Comparison of ENCODE assay signal across 8 cellular contexts in genomic region chr6:15491255-15491985, GRCh38.
A peak's percentile ranks its signal among the peaks of the same experiment; 100 is the strongest.
DNase-seq lines count a peak whose midpoint lies in the region; ATAC-seq and TF ChIP-seq lines count a peak whose summit lies in the region.

No MANE protein-coding gene starts in this region.

- H3K4me2 ChIP-seq in OCI-LY3 (ENCODE audit: low read length), result no peak overlapping the region

- H3K4me3 Mint-ChIP-seq in CD14-positive monocyte, result no peak overlapping the region
- H3K4me3 Mint-ChIP-seq in activated T-cell treated with anti-CD3 and anti-CD28 coated beads, Interleukin-2, amount 50 U/mL, for 24 hours, result no peak overlapping the region
- no peak overlapping the region for H3K4me3 Mint-ChIP-seq in natural killer cell
- peak overlapping the region in 1 of 2 donors; percentile 10 for H3K4me3 Mint-ChIP-seq in stimulated activated naive B cell treated with anti-CD40 and anti-IgM and Interleukin-4, amounts not matched to agents 10 μg/mL and 1 μg/mL and 100 μg/mL, for 72 hours

- intact Hi-C loops in CD14-positive monocyte (cut with micrococcal nuclease), result loop anchor here in 1 of 2 donors (5.0 kb wide), 1 partner anchor 131 kb away; no protein-coding TSS in a partner anchor
- intact Hi-C loops in natural killer cell (cut with micrococcal nuclease), result loop anchor here (1.0 kb wide), 2 partner anchors 132 to 1280 kb away; no protein-coding TSS in a partner anchor

- no peaks in the 10 kb centered on the region for H3K9me3 Mint-ChIP-seq in CD14-positive monocyte
- no peaks in the 10 kb centered on the region for H3K9me3 Mint-ChIP-seq in activated T-cell treated with anti-CD3 and anti-CD28 coated beads, Interleukin-2, amount 50 U/mL, for 24 hours
- H3K9me3 Mint-ChIP-seq in natural killer cell, result no peaks in the 10 kb centered on the region
- H3K9me3 Mint-ChIP-seq in stimulated activated naive B cell treated with anti-CD40 and anti-IgM and Interleukin-4, amounts not matched to agents 10 μg/mL and 1 μg/mL and 100 μg/mL, for 72 hours, result no peaks in the 10 kb centered on the region

- TF ChIP-seq CTCF in CD14-positive monocyte (IDR thresholded peaks at IDR 0.05) (peak; percentile 91), OCI-LY3 (IDR thresholded peaks at IDR 0.05; ENCODE audit: low read depth, low read length) (peak; percentile 88), natural killer cell (IDR thresholded peaks at IDR 0.05) (peak; percentile 83)

- H3K27ac Mint-ChIP-seq in CD14-positive monocyte, result peak overlapping the region in 6 of 7 donors; percentile 37 to 87 (median 72)
- H3K27ac Mint-ChIP-seq in activated T-cell treated with anti-CD3 and anti-CD28 coated beads, Interleukin-2, amount 50 U/mL, for 24 hours, result peak overlapping the region; percentile 84
- H3K27ac Mint-ChIP-seq in natural killer cell, result peak overlapping the region; percentile 53 to 75
- H3K27ac Mint-ChIP-seq in stimulated activated naive B cell treated with anti-CD40 and anti-IgM and Interleukin-4, amounts not matched to agents 10 μg/mL and 1 μg/mL and 100 μg/mL, for 72 hours, result peak overlapping the region; percentile 90

- H3K4me1 Mint-ChIP-seq in CD14-positive monocyte (peaks cover 20% of the 10 kb centered on the region), natural killer cell (peaks cover 49 to 59% of the 10 kb centered on the region in 2 donors)
- peaks cover 39% of the 10 kb centered on the region for H3K4me1 Mint-ChIP-seq in activated T-cell treated with anti-CD3 and anti-CD28 coated beads, Interleukin-2, amount 50 U/mL, for 24 hours (ENCODE audit: low read depth)
- H3K4me1 Mint-ChIP-seq in stimulated activated naive B cell treated with anti-CD40 and anti-IgM and Interleukin-4, amounts not matched to agents 10 μg/mL and 1 μg/mL and 100 μg/mL, for 72 hours, result peaks cover 37 to 51% of the 10 kb centered on the region in 2 donors

- no peaks in the 10 kb centered on the region for H3K79me2 ChIP-seq in OCI-LY3 (ENCODE audit: low read length)

- no peak overlapping the region for H3K9ac ChIP-seq in OCI-LY3 (ENCODE audit: low read length)

- peaks cover 6% of the 10 kb centered on the region for H3K36me3 ChIP-seq in OCI-LY3 (replicated peaks; ENCODE audit: low read depth, low read length)

- no peak overlapping the region for H2AFZ ChIP-seq in OCI-LY3 (ENCODE audit: low read depth, low read length)

- DNase-seq in CD14-positive monocyte (ENCODE audit: low spot score) (no peak), HCEC 1CT (peak; percentile 57), natural killer cell (peak; percentile 58)
- peak; percentile 78 for DNase-seq in activated T-cell treated with anti-CD3 and anti-CD28 coated beads, Interleukin-2, amount 50 U/mL, for 24 hours
- peak; percentile 58 for DNase-seq in stimulated activated naive B cell treated with anti-CD40 and anti-IgM and Interleukin-4, amounts not matched to agents 10 μg/mL and 1 μg/mL and 100 μg/mL, for 72 hours

- 0 out of 2 replicates have a peak, but pooled peaks cover 5% of the 10 kb centered on the region for H4K20me1 ChIP-seq in OCI-LY3 (ENCODE audit: insufficient read depth, low read length)

- peak; percentile 59 for ATAC-seq in esophagus mucosa
- ATAC-seq in natural killer cell, result peak; percentile 83 to 94 (median 84)
- ATAC-seq in stimulated activated naive B cell treated with anti-CD40 and anti-IgM and Interleukin-4, amounts not matched to agents 10 μg/mL and 1 μg/mL and 100 μg/mL, for 72 hours (replicated peaks), result peak; percentile 67 to 75
- no peak for ATAC-seq in HG03175 (IDR thresholded peaks at IDR 0.05; ENCODE audit: unreplicated experiment)

- no peaks in the 10 kb centered on the region for H3K27me3 ChIP-seq in OCI-LY3 (ENCODE audit: low read depth, low read length)

- peaks cover 6% of the 10 kb centered on the region; the same call in 1 of the 2 replicates for H3K4me1 ChIP-seq in OCI-LY3 (ENCODE audit: low read length)

- H3K36me3 Mint-ChIP-seq in CD14-positive monocyte (peaks cover 75 to 88% of the 10 kb centered on the region in 2 donors), natural killer cell (no peaks in the 10 kb centered on the region)
- H3K36me3 Mint-ChIP-seq in activated T-cell treated with anti-CD3 and anti-CD28 coated beads, Interleukin-2, amount 50 U/mL, for 24 hours (ENCODE audit: low read depth), result peaks cover 89% of the 10 kb centered on the region
- H3K36me3 Mint-ChIP-seq in stimulated activated naive B cell treated with anti-CD40 and anti-IgM and Interleukin-4, amounts not matched to agents 10 μg/mL and 1 μg/mL and 100 μg/mL, for 72 hours, result peaks cover 48 to 78% of the 10 kb centered on the region in 2 donors

- H3K4me3 ChIP-seq in OCI-LY3 (ENCODE audit: low read length), result no peak overlapping the region

- no peak overlapping the region for H3K27ac ChIP-seq in OCI-LY3 (ENCODE audit: low read length)

- H3K9me3 ChIP-seq in OCI-LY3 (ENCODE audit: insufficient read depth, low read length), result no peaks in the 10 kb centered on the region

- H3K27me3 Mint-ChIP-seq in CD14-positive monocyte (ENCODE audit: low read depth in 3 of 3) (no peaks in the 10 kb centered on the region), natural killer cell (ENCODE audit: low read depth in 2 of 2) (no peaks in the 10 kb centered on the region)
- H3K27me3 Mint-ChIP-seq in activated T-cell treated with anti-CD3 and anti-CD28 coated beads, Interleukin-2, amount 50 U/mL, for 24 hours, result no peaks in the 10 kb centered on the region
- no peaks in the 10 kb centered on the region for H3K27me3 Mint-ChIP-seq in stimulated activated naive B cell treated with anti-CD40 and anti-IgM and Interleukin-4, amounts not matched to agents 10 μg/mL and 1 μg/mL and 100 μg/mL, for 72 hours
